1 cellular context compared by ENCODE assay signal in genomic region chr20:44959082-44959895, GRCh38.
TF ChIP-seq lines count a peak whose summit lies in the region.

No MANE protein-coding gene starts in this region.

TF ChIP-seq in K562, 482 proteins besides CTCF, POLR2A, EP300 and RAD21 (continued from another document):
- TF ChIP-seq MBD1 (CRISPR knock-in tag; IDR thresholded peaks at IDR 0.05) (no peak), TEAD1 (CRISPR knock-in tag; IDR thresholded peaks at IDR 0.05) (no peak), ATF1 (CRISPR knock-in tag; IDR thresholded peaks at IDR 0.05) (no peak), ATF1 (tag; IDR thresholded peaks at IDR 0.05) (no peak), TEAD2 (tag; IDR thresholded peaks at IDR 0.05) (no peak), DEAF1 (CRISPR knock-in tag; IDR thresholded peaks at IDR 0.05) (no peak), ZNF41 (CRISPR knock-in tag; conservative IDR thresholded peaks at IDR 0.05) (no peak), NR2C1 (IDR thresholded peaks at IDR 0.05) (no peak), NR2C1 (tag; IDR thresholded peaks at IDR 0.05) (no peak), ZNF57 (CRISPR knock-in tag; IDR thresholded peaks at IDR 0.05) (no peak), CTCFL (IDR thresholded peaks at IDR 0.05; ENCODE audit: borderline replicate concordance, insufficient read depth, low read depth, low read length, poor library complexity, severe bottlenecking) (no peak), NFIC (IDR thresholded peaks at IDR 0.05) (no peak), ZC3H11A (IDR thresholded peaks at IDR 0.05; ENCODE audit: low read depth, low read length) (no peak), PBX2 (CRISPR knock-in tag; IDR thresholded peaks at IDR 0.05; ENCODE audit: low read depth) (no peak), PBX2 (tag; conservative IDR thresholded peaks at IDR 0.05; ENCODE audit: low read depth) (no peak; the same call in 1 of the 2 replicates), PRPF4 (IDR thresholded peaks at IDR 0.05; ENCODE audit: insufficient read depth, low read depth, low read length, poor library complexity, severe bottlenecking) (no peak), STAT5A (IDR thresholded peaks at IDR 0.05; ENCODE audit: borderline replicate concordance, low read length) (no peak), SRSF7 (optimal IDR thresholded peaks at IDR 0.05; ENCODE audit: low read depth, low read length) (no peak), ADNP (tag; IDR thresholded peaks at IDR 0.05) (no peak), NFXL1 (CRISPR knock-in tag; IDR thresholded peaks at IDR 0.05) (no peak), RBM34 (IDR thresholded peaks at IDR 0.05; ENCODE audit: borderline replicate concordance, insufficient read depth, low read length) (no peak), ZNF436 (CRISPR knock-in tag; IDR thresholded peaks at IDR 0.05) (no peak), ARID3A (IDR thresholded peaks at IDR 0.05; ENCODE audit: borderline replicate concordance, low read depth, low read length) (no peak), SLC30A9 (CRISPR knock-in tag; IDR thresholded peaks at IDR 0.05) (no peak), ZNF3 (CRISPR knock-in tag; IDR thresholded peaks at IDR 0.05) (no peak), MYC (IDR thresholded peaks at IDR 0.05; ENCODE audit: low read depth, low read length) (0 out of 2 replicates have a peak, but pooled peaks have one; percentile 9), MYC (CRISPR knock-in tag; IDR thresholded peaks at IDR 0.05; ENCODE audit: borderline replicate concordance, low read depth) (no peak), KDM2B (CRISPR knock-in tag; IDR thresholded peaks at IDR 0.05) (no peak), NFYB (IDR thresholded peaks at IDR 0.05; ENCODE audit: extremely low read depth, insufficient read length) (no peak), MIER1 (IDR thresholded peaks at IDR 0.05; ENCODE audit: low read depth) (no peak), CEBPB (tag; IDR thresholded peaks at IDR 0.05) (no peak), ZBTB34 (CRISPR knock-in tag; IDR thresholded peaks at IDR 0.05) (no peak), HMGN3 (IDR thresholded peaks at IDR 0.05; ENCODE audit: borderline replicate concordance, extremely low read depth, insufficient read length, low read depth, low read length) (no peak), CBX2 (IDR thresholded peaks at IDR 0.05; ENCODE audit: insufficient read depth, low read length, poor library complexity, severe bottlenecking) (no peak), CUX1 (CRISPR knock-in tag; IDR thresholded peaks at IDR 0.05) (no peak), ZNF431 (CRISPR knock-in tag; IDR thresholded peaks at IDR 0.05) (no peak), DIDO1 (tag; IDR thresholded peaks at IDR 0.05; ENCODE audit: low read depth) (no peak)
TF ChIP-seq in K562: peak in this region for 16.
